ENCODE assay signal across 1 cellular context in genomic region chr19:2538096-2538757, GRCh38.
TF ChIP-seq lines count a peak whose summit lies in the region.

No MANE protein-coding gene starts in this region.

TF ChIP-seq in K562, 482 proteins besides CTCF, POLR2A, EP300 and RAD21:
- TF ChIP-seq, protein P1, sequence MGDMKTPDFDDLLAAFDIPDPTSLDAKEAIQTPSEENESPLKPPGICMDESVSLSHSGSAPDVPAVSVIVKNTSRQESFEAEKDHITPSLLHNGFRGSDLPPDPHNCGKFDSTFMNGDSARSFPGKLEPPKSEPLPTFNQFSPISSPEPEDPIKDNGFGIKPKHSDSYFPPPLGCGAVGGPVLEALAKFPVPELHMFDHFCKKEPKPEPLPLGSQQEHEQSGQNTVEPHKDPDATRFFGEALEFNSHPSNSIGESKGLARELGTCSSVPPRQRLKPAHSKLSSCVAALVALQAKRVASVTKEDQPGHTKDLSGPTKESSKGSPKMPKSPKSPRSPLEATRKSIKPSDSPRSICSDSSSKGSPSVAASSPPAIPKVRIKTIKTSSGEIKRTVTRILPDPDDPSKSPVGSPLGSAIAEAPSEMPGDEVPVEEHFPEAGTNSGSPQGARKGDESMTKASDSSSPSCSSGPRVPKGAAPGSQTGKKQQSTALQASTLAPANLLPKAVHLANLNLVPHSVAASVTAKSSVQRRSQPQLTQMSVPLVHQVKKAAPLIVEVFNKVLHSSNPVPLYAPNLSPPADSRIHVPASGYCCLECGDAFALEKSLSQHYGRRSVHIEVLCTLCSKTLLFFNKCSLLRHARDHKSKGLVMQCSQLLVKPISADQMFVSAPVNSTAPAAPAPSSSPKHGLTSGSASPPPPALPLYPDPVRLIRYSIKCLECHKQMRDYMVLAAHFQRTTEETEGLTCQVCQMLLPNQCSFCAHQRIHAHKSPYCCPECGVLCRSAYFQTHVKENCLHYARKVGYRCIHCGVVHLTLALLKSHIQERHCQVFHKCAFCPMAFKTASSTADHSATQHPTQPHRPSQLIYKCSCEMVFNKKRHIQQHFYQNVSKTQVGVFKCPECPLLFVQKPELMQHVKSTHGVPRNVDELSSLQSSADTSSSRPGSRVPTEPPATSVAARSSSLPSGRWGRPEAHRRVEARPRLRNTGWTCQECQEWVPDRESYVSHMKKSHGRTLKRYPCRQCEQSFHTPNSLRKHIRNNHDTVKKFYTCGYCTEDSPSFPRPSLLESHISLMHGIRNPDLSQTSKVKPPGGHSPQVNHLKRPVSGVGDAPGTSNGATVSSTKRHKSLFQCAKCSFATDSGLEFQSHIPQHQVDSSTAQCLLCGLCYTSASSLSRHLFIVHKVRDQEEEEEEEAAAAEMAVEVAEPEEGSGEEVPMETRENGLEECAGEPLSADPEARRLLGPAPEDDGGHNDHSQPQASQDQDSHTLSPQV (IDR thresholded peaks at IDR 0.05), result no peak
- TF ChIP-seq, protein P2, sequence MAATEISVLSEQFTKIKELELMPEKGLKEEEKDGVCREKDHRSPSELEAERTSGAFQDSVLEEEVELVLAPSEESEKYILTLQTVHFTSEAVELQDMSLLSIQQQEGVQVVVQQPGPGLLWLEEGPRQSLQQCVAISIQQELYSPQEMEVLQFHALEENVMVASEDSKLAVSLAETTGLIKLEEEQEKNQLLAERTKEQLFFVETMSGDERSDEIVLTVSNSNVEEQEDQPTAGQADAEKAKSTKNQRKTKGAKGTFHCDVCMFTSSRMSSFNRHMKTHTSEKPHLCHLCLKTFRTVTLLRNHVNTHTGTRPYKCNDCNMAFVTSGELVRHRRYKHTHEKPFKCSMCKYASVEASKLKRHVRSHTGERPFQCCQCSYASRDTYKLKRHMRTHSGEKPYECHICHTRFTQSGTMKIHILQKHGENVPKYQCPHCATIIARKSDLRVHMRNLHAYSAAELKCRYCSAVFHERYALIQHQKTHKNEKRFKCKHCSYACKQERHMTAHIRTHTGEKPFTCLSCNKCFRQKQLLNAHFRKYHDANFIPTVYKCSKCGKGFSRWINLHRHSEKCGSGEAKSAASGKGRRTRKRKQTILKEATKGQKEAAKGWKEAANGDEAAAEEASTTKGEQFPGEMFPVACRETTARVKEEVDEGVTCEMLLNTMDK (IDR thresholded peaks at IDR 0.05; ENCODE audit: borderline replicate concordance, insufficient read depth, low read depth, low read length, poor library complexity, severe bottlenecking), result no peak
- TF ChIP-seq DIDO1 (tag; IDR thresholded peaks at IDR 0.05; ENCODE audit: low read depth), result no peak
- peak; percentile 42 for TF ChIP-seq ATF3 (IDR thresholded peaks at IDR 0.05)
- no peak for TF ChIP-seq ATF3 (CRISPR knock-in tag; conservative IDR thresholded peaks at IDR 0.05)
- TF ChIP-seq ZNF121 (CRISPR knock-in tag; conservative IDR thresholded peaks at IDR 0.05), result peak; percentile 94
- TF ChIP-seq FOSL1 (tag; conservative IDR thresholded peaks at IDR 0.05), result peak; percentile 39; the same call in 1 of the 2 replicates
- peak; percentile 40 for TF ChIP-seq RBM25 (IDR thresholded peaks at IDR 0.05; ENCODE audit: low read depth, low read length, severe bottlenecking)
